In the genomic region with DNA sequence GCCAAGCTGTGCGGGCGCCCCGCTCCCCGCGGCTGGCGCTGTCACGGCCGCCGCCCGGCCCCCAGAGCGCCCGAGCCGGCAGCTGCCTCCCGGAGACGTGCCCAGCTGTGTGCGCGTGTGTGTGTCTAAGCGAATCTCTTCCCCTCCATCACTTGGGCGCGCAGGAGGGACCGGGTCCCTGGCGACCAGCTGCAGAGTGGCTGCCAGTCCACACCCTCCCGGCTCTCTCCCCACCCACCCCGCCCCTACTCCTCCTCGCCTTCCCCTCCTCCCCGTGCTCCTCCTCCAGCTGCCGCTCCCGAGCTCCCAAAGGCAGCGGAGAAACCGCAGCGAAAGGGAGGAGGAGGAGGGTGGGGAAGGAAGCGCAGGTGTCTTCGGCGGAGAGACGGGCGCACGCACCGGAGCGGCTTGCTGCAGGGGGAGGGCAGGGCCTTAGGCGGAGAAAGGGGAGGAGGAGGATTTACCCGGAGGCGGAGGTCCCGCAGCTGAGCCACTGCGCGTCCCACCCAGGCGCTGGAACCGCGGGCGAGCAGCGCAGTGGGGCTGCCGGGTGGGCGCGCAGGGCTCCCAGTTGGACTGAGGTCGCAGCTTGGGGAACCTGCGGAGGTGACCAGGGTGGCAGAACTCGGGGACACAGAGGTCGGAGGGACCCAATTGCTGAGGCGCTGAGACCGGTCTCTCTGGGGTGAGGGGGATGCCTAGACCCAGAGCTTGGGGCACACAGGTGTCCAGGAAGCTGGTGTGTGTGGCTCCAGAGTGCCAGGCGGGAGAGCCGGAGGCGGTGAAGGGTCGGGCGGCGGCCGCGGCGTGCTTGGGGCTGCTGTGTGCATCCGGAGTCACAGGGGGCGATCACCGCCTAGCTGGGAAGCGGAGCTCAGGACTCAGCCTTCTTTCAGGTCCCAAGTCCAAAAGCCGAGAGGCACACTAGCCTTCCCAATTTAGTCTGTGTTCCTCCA, we compare ENCODE assay signal across 8 cellular contexts. TPM values are rescaled to one million over a fixed set of nuclear protein-coding genes. Genes with fewer than 3 reads are reported as not detected.
DNase-seq lines count a peak whose midpoint lies in the region; ATAC-seq, FAIRE-seq and TF ChIP-seq lines count a peak whose summit lies in the region.

A gene with protein sequence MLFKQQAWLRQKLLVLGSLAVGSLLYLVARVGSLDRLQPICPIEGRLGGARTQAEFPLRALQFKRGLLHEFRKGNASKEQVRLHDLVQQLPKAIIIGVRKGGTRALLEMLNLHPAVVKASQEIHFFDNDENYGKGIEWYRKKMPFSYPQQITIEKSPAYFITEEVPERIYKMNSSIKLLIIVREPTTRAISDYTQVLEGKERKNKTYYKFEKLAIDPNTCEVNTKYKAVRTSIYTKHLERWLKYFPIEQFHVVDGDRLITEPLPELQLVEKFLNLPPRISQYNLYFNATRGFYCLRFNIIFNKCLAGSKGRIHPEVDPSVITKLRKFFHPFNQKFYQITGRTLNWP (minus strand): TSS at position 198 of the 956 bp plus-strand sequence. CDS start 280,178 bp downstream, outside the sequence.

- peak; percentile 17 to 36 for DNase-seq in A549 (ENCODE audit: low read depth in 1 of 2, low spot score in 1 of 2)
- peak; percentile 90 for DNase-seq in NCI-H2171 (lab: John Stamatoyannopoulos, UW)
- peak; percentile 10 for DNase-seq in astrocyte (ENCODE audit: low read depth)
- DNase-seq in iPS DF 19.7 (ENCODE audit: low read depth, low spot score) = peak; percentile 71
- DNase-seq in retinal pigment epithelial cell (ENCODE audit: low read depth) = peak; percentile 4
- DNase-seq in NCI-H187 treated with DMSO at 0.1 percent for 48 hours (lab: John Stamatoyannopoulos, UW) = no peak

- FAIRE-seq in A549 (lab: Jason Lieb, UNC) (no peak), astrocyte (lab: Jason Lieb, UNC) (no peak)

- no peaks in the 10 kb centered on the region for H3K27me3 Mint-ChIP-seq in astrocyte (ENCODE audit: low read depth, unreplicated experiment)

- TF ChIP-seq CTCF in A549 (IDR thresholded peaks at IDR 0.05) (peak; percentile 19), GM12875 (IDR thresholded peaks at IDR 0.05; ENCODE audit: borderline replicate concordance, insufficient read depth, low read depth, low read length) (peak; percentile 31; the same call in 1 of the 2 replicates), astrocyte (IDR thresholded peaks at IDR 0.05; ENCODE audit: insufficient read depth, low read depth, low read length) (peak; percentile 20), retinal pigment epithelial cell (conservative IDR thresholded peaks at IDR 0.05; ENCODE audit: low read depth, low read length) (peak; percentile 60)

- ATAC-seq in A549 = peak; percentile 92 to 94
- ATAC-seq in HG03457 (IDR thresholded peaks at IDR 0.05; ENCODE audit: unreplicated experiment) = no peak

- H3K4me1 ChIP-seq in A549 = no peaks in the 10 kb centered on the region
- H3K4me1 ChIP-seq in astrocyte (ENCODE audit: insufficient read depth, low read length) = peaks cover 14% of the 10 kb centered on the region

- TF ChIP-seq EP300 in A549 (IDR thresholded peaks at IDR 0.05) = no peak

- peak within 1 kb of the TSS; percentile 6 for H3K27ac Mint-ChIP-seq in astrocyte (ENCODE audit: unreplicated experiment)

- H3K27ac ChIP-seq in A549 (no peak within 1 kb of the TSS), astrocyte (ENCODE audit: low read depth, low read length) (no peak within 1 kb of the TSS)

- H3K4me2 ChIP-seq in A549 (peak within 1 kb of the TSS; percentile 97), astrocyte (ENCODE audit: low read length) (peak within 1 kb of the TSS; percentile 88)

- peaks cover 21% of the 10 kb centered on the region for H3K4me1 Mint-ChIP-seq in astrocyte (ENCODE audit: low read depth, unreplicated experiment)

- H3K4me3 Mint-ChIP-seq in astrocyte (ENCODE audit: unreplicated experiment) = peak within 1 kb of the TSS; percentile 91

- H3K9me3 Mint-ChIP-seq in astrocyte (ENCODE audit: unreplicated experiment) = no peaks in the 10 kb centered on the region

- TF ChIP-seq RAD21 in A549 (conservative IDR thresholded peaks at IDR 0.05 in 1 of 2, IDR thresholded peaks at IDR 0.05 in 1 of 2) = peak; percentile 32 to 37; a peak in 2 of 5 replicates

- CTCF ChIA-PET in A549 (lab: Yijun Ruan, JAX) = interaction anchor here (0.7 to 2.0 kb wide), 7 partner anchors 9 to 260 kb away, joined by 3 to 8 read pairs (median 3); no protein-coding TSS in a partner anchor

- H4K20me1 ChIP-seq in astrocyte (ENCODE audit: insufficient read depth, low read length) = no peaks in the 10 kb centered on the region

- WGBS in A549 (ENCODE audit: missing lambda C conversion rate) = 1% methylated on average over 29 of the region's 73 CpGs

- H3K36me3 Mint-ChIP-seq in astrocyte (ENCODE audit: low read depth, unreplicated experiment) = no peaks in the 10 kb centered on the region

- no peak for TF ChIP-seq POLR2A in A549 (IDR thresholded peaks at IDR 0.05; ENCODE audit: low read length)

- POLR2A ChIA-PET in A549 (lab: Yijun Ruan, JAX) = no interaction called here

- H3K9me3 ChIP-seq in A549 = no peaks in the 10 kb centered on the region
- H3K9me3 ChIP-seq in astrocyte (ENCODE audit: insufficient read depth, low read depth, low read length) = no peaks in the 10 kb centered on the region

- peak within 1 kb of the TSS; percentile 85 for H2AFZ ChIP-seq in astrocyte (ENCODE audit: low read depth, low read length)

- peak within 1 kb of the TSS; percentile 51 for H3K4me3 ChIP-seq in A549
- H3K4me3 ChIP-seq in GM12875 (ENCODE audit: low read depth, low read length) = no peak within 1 kb of the TSS
- H3K4me3 ChIP-seq in astrocyte (ENCODE audit: insufficient read depth, low read depth, low read length) = peak within 1 kb of the TSS; percentile 59
- H3K4me3 ChIP-seq in retinal pigment epithelial cell (ENCODE audit: low read length) = peak within 1 kb of the TSS; percentile 69

- H3K9ac ChIP-seq in astrocyte (ENCODE audit: low read length) = peak within 1 kb of the TSS; percentile 59

- H3K79me2 ChIP-seq in astrocyte (ENCODE audit: insufficient read depth, low read length) = no peaks in the 10 kb centered on the region

- no peaks in the 10 kb centered on the region for H3K36me3 ChIP-seq in astrocyte (ENCODE audit: insufficient read depth, low read length)

- peaks cover 12% of the 10 kb centered on the region for H3K27me3 ChIP-seq in astrocyte (ENCODE audit: insufficient read depth, low read length)

TF ChIP-seq in A549, 52 proteins besides CTCF, POLR2A, EP300 and RAD21:
- TF ChIP-seq, protein P1, sequence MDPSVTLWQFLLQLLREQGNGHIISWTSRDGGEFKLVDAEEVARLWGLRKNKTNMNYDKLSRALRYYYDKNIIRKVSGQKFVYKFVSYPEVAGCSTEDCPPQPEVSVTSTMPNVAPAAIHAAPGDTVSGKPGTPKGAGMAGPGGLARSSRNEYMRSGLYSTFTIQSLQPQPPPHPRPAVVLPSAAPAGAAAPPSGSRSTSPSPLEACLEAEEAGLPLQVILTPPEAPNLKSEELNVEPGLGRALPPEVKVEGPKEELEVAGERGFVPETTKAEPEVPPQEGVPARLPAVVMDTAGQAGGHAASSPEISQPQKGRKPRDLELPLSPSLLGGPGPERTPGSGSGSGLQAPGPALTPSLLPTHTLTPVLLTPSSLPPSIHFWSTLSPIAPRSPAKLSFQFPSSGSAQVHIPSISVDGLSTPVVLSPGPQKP (IDR thresholded peaks at IDR 0.05; ENCODE audit: low read depth, low read length) = no peak
- TF ChIP-seq POLR2AphosphoS2 (conservative IDR thresholded peaks at IDR 0.05; ENCODE audit: low read length) (no peak), SMC3 (IDR thresholded peaks at IDR 0.05) (peak; percentile 6; the same call in 1 of the 3 replicates), ZNF302 (CRISPR knock-in tag; IDR thresholded peaks at IDR 0.05) (no peak), FOSL2 (IDR thresholded peaks at IDR 0.05) (no peak), FOSL2 (CRISPR knock-in tag; IDR thresholded peaks at IDR 0.05) (no peak), RNF2 (IDR thresholded peaks at IDR 0.05; ENCODE audit: borderline replicate concordance, low read depth) (no peak), KDM5A (IDR thresholded peaks at IDR 0.05) (no peak), JUNB (IDR thresholded peaks at IDR 0.05) (no peak)

RNA-seq across cellular contexts. Expression of the gene that starts here (rescaled TPM):
- polyA plus RNA-seq in A549 (2011; rRNA removed) (not detected in 2 replicates), A549 (2017; fragmentation: RNase III; extraction: RNeasy Plus Mini Kit Qiagen cat#74134 plus additional on column Dnase treatment) (not detected in 3 replicates)
- not detected in 2 replicates for polyA plus RNA-seq in A549 (2012; cell fraction: cytosol; rRNA removed)
- not detected in 2 replicates for polyA plus RNA-seq in A549 (2012; cell fraction: nucleus; rRNA removed)
- not detected in 2 replicates for polyA minus RNA-seq in A549 (2011; rRNA and poly(A)+ RNA removed)
- total RNA-seq in astrocyte = 1.5 and 3.2 TPM in 2 replicates

Comparison
In these comparisons a context has a peak if more than half of its experiments do, and no peak if none do; other contexts are left out.
1. Peak in DNase-seq, ATAC-seq, H3K4me3 ChIP-seq and H3K4me2 ChIP-seq in A549; RNA of the gene not detected or under 1 TPM.